ENCODE assay signal across 8 cellular contexts in genomic region chr19:18364826-18365528, GRCh38. TPM values are rescaled to one million over a fixed set of nuclear protein-coding genes. Genes with fewer than 3 reads are reported as not detected.
DNase-seq lines count a peak whose midpoint lies in the region; ATAC-seq and TF ChIP-seq lines count a peak whose summit lies in the region.

No MANE protein-coding gene starts in this region.

- H3K27me3 Mint-ChIP-seq in T-helper 17 cell = no peaks in the 10 kb centered on the region

- H3K4me1 ChIP-seq in body of pancreas (peaks cover 57% of the 10 kb centered on the region), spleen (peaks cover 7 to 36% (median 21%) of the 10 kb centered on the region in 6 donors)

- H3K36me3 Mint-ChIP-seq in T-helper 17 cell (ENCODE audit: low read depth) = peaks cover 4% of the 10 kb centered on the region

- peaks cover 3% of the 10 kb centered on the region for H3K4me1 Mint-ChIP-seq in T-helper 17 cell

- no peaks in the 10 kb centered on the region for H3K27me3 ChIP-seq in body of pancreas
- H3K27me3 ChIP-seq in spleen (replicated peaks in 1 of 7) = no peaks in the 10 kb centered on the region

- no peak for TF ChIP-seq CTCF in body of pancreas (IDR thresholded peaks at IDR 0.05)
- no peak for TF ChIP-seq CTCF in spleen (IDR thresholded peaks at IDR 0.05 in 8 of 11, conservative IDR thresholded peaks at IDR 0.05 in 3 of 11)

- intact Hi-C loops in body of pancreas (cut with DNase I) (no loop called here), spleen (cut with DNase I; ENCODE audit: low total_unique reads) (no loop called here)

- no peak overlapping the region for H3K4me3 ChIP-seq in body of pancreas
- no peak overlapping the region for H3K4me3 ChIP-seq in spleen

- H3K36me3 ChIP-seq in body of pancreas (replicated peaks in 1 of 2; ENCODE audit: insufficient read depth in 1 of 2, low read depth in 2 of 2) = no peaks in the 10 kb centered on the region
- H3K36me3 ChIP-seq in spleen = peaks cover 0 to 78% (median 19%) of the 10 kb centered on the region in 6 donors

- H3K27ac ChIP-seq in body of pancreas (peak overlapping the region; percentile 93 to 98 (median 96)), spleen (peak overlapping the region; percentile 74 to 84 (median 79))

- WGBS in body of pancreas, 2 donors = 5 to 7% methylated on average over 10 to 15 of the region's 15 CpGs
- WGBS in spleen, 5 donors = 18 to 40% (median 23%) methylated on average over 14 to 15 of the region's 15 CpGs

- H3K27ac Mint-ChIP-seq in T-helper 17 cell = no peak overlapping the region

- TF ChIP-seq POLR2A in body of pancreas (IDR thresholded peaks at IDR 0.05) (peak in 2 of 3 donors; percentile 54 to 58), spleen (IDR thresholded peaks at IDR 0.05) (no peak)

- no peaks in the 10 kb centered on the region for H3K9me3 ChIP-seq in body of pancreas
- H3K9me3 ChIP-seq in spleen = no peaks in the 10 kb centered on the region
- H3K9me3 ChIP-seq in T-helper 17 cell (ENCODE audit: control insufficient read depth, low read length, poor library complexity, severe bottlenecking) = no peaks in the 10 kb centered on the region

- peak; percentile 92 for ATAC-seq in body of pancreas
- ATAC-seq in T-helper 17 cell = no peak
- no peak for ATAC-seq in HG02678 (IDR thresholded peaks at IDR 0.05; ENCODE audit: unreplicated experiment)

- no peak overlapping the region for H3K4me3 Mint-ChIP-seq in T-helper 17 cell

- peak; percentile 18 to 30 for DNase-seq in NCI-H446 (lab: John Stamatoyannopoulos, UW)
- no peak for DNase-seq in NCI-H446 treated with DMSO at 0.1 percent for 48 hours (lab: John Stamatoyannopoulos, UW)
- peak; percentile 40 for DNase-seq in NCI-H345 treated with DMSO at 0.1 percent for 48 hours (lab: John Stamatoyannopoulos, UW; ENCODE audit: unreplicated experiment)
- peak; percentile 90 to 96 (median 94) for DNase-seq in body of pancreas
- DNase-seq in inferior parietal cortex (ENCODE audit: extremely low spot score) = peak; percentile 47
- DNase-seq in spleen = no peak
- DNase-seq in T-helper 17 cell = no peak

RNA-seq across cellular contexts. Expression of gene GDF15, which starts 21.0 kb away (rescaled TPM):
- total RNA-seq in body of pancreas = 10 to 100 TPM; 40.5 to 86.1 TPM
- 10 to 100 TPM in 2 of 7 donors, 1 to 10 TPM in 5; 1.9 to 34.3 (median 4.3) TPM for total RNA-seq in spleen
- polyA plus RNA-seq in spleen = 10 to 100 TPM in 1 of 3 donors, under 1 TPM in 2; 0.77 to 15.9 (median 0.96) TPM
- under 1 TPM; 0.29 to 0.85 TPM for total RNA-seq in T-helper 17 cell

RNA-seq across cellular contexts. Expression of gene PGPEP1, which starts 24.6 kb away (rescaled TPM):
- total RNA-seq in body of pancreas (10 to 100 TPM; 22.1 to 37.6 TPM), spleen (10 to 100 TPM; 20.2 to 65.6 (median 45.1) TPM), T-helper 17 cell (10 to 100 TPM; 22.0 to 28.3 TPM)
- 10 to 100 TPM in 1 of 3 donors, 1 to 10 TPM in 2; 9.3 to 17.3 (median 9.6) TPM for polyA plus RNA-seq in spleen

RNA-seq across cellular contexts. Expression of gene LRRC25, which starts 32.4 kb away (rescaled TPM):
- total RNA-seq in body of pancreas (1 to 10 TPM in 1 of 2 donors, not detected in 1; 4.4 TPM), spleen (100 to 1,000 TPM in 3 of 7 donors, 10 to 100 TPM in 4; 82.2 to 164 (median 90.5) TPM), T-helper 17 cell (1 to 10 TPM in 1 of 2 donors, under 1 TPM in 1; 0.63 to 3.2 TPM)
- 10 to 100 TPM; 14.6 to 32.2 (median 16.0) TPM for polyA plus RNA-seq in spleen

RNA-seq across cellular contexts. Expression of gene LSM4, which starts 42.1 kb away (rescaled TPM):
- total RNA-seq in body of pancreas (10 to 100 TPM; 45.7 to 94.6 TPM), spleen (10 to 100 TPM; 55.8 to 86.5 (median 65.1) TPM), T-helper 17 cell (10 to 100 TPM; 43.3 to 46.6 TPM)
- 100 to 1,000 TPM in 2 of 3 donors, 10 to 100 TPM in 1; 91.6 to 192 (median 151) TPM for polyA plus RNA-seq in spleen

RNA-seq across cellular contexts. Expression of gene SSBP4, which starts 54.2 kb away (rescaled TPM):
- total RNA-seq in body of pancreas (10 to 100 TPM; 50.1 to 63.9 TPM), spleen (100 to 1,000 TPM in 1 of 7 donors, 10 to 100 TPM in 6; 56.3 to 103 (median 82.4) TPM), T-helper 17 cell (100 to 1,000 TPM; 112 to 113 TPM)
- 100 to 1,000 TPM in 1 of 3 donors, 10 to 100 TPM in 2; 80.6 to 143 (median 94.9) TPM for polyA plus RNA-seq in spleen

Comparison
In these comparisons a context has a peak if more than half of its experiments do, and no peak if none do; other contexts are left out.
1. DNase-seq: peak in NCI-H446 (2 of 2), NCI-H345 treated with DMSO at 0.1 percent for 48 hours (single experiment), body of pancreas (4 of 4) and inferior parietal cortex (single experiment); none in NCI-H446 treated with DMSO at 0.1 percent for 48 hours (single experiment), spleen (single experiment) and T-helper 17 cell (0 of 3).
2. POLR2A ChIP-seq: peak in body of pancreas (2 of 3); none in spleen (0 of 3).
3. RNA of gene LRRC25, which starts 32.4 kb away (total RNA-seq): 82.2 to 164 TPM in spleen; 4.4 TPM in body of pancreas and 0.63 to 3.2 TPM in T-helper 17 cell; every median in the first group is over 10 times any median in the second.